8 cellular contexts compared by ENCODE assay signal in the genomic region with DNA sequence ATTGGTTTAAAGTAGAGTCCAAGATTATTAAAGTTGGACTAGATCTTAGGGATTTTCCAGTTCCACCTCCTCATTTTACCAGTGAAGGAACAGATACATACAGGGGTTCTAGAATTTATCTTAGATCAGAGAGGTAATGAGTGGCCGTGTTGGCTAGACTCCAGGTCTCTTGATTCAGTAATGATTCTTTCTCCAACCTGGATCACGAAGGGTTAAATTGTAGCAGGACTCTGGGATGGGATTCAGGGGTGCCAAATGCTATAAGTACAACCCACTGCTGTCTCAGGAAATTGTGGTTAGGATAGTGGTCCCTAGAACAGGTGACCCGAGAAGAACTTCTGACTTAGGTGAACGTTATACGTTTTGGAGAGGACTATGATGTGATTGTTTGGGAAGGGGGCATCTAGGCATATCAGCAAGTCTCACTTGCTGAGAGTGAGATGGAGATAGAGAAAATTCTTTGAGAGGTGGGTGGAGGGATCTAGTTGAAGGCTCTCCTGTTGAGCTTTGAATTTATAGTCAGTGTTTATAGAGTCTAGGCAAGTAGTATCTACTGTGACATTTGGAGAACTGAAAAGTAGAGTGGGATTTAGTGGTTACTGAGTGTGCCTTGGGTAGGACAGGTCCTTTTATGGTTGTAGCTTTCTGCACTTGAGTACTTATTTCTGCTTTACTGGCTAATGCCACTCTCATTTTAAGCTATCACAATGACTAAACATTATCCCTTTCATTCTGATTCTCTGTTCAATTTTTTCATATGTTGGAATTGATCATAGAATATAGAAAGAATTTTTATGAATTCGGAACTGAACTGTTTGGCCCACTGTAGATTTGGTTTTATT.
A peak's percentile ranks its signal among the peaks of the same experiment; 100 is the strongest.
DNase-seq lines count a peak whose midpoint lies in the region; ATAC-seq and TF ChIP-seq lines count a peak whose summit lies in the region.

No MANE protein-coding gene starts in this region.

- in situ Hi-C loops in ACHN (cut with HindIII; ENCODE audit: low pct_ligation_motif_present, low pct_unique_long_range_greater_than_20kb, low sequenced_read_pairs): no loop called here

- peak; percentile 67 for ATAC-seq in GM19351 (IDR thresholded peaks at IDR 0.05; ENCODE audit: unreplicated experiment)
- peak; percentile 90 for ATAC-seq in HG03025 (IDR thresholded peaks at IDR 0.05; ENCODE audit: low FRiP score, unreplicated experiment)

- no peaks in the 10 kb centered on the region for H3K36me3 Mint-ChIP-seq in activated naive CD8-positive, alpha-beta T cell

- DNase-seq in GM12864 (ENCODE audit: low read depth) (peak; percentile 89), activated gamma-delta T cell treated with Interleukin-2 at 50 U/mL for 16 hours (no peak), ACHN (no peak), kidney tubule cell (ENCODE audit: low spot score) (no peak), anterior cingulate cortex (lab: John Stamatoyannopoulos, UW) (no peak)

- peak overlapping the region; percentile 52 for H3K27ac Mint-ChIP-seq in activated naive CD8-positive, alpha-beta T cell

- H3K4me3 Mint-ChIP-seq in activated naive CD8-positive, alpha-beta T cell: peak overlapping the region; percentile 41

- no peak for TF ChIP-seq CTCF in GM12864 (IDR thresholded peaks at IDR 0.05; ENCODE audit: low read depth, low read length, missing control alignments)

- H3K27me3 Mint-ChIP-seq in activated naive CD8-positive, alpha-beta T cell: no peaks in the 10 kb centered on the region

- no peak overlapping the region; the same call in 1 of the 2 replicates for H3K4me3 ChIP-seq in GM12864 (ENCODE audit: low read depth, low read length)

- H3K9me3 Mint-ChIP-seq in activated naive CD8-positive, alpha-beta T cell (ENCODE audit: low read depth): no peaks in the 10 kb centered on the region

- peaks cover 79% of the 10 kb centered on the region for H3K4me1 Mint-ChIP-seq in activated naive CD8-positive, alpha-beta T cell (ENCODE audit: low read depth)
